13 cellular contexts compared by ENCODE assay signal in the genomic region with DNA sequence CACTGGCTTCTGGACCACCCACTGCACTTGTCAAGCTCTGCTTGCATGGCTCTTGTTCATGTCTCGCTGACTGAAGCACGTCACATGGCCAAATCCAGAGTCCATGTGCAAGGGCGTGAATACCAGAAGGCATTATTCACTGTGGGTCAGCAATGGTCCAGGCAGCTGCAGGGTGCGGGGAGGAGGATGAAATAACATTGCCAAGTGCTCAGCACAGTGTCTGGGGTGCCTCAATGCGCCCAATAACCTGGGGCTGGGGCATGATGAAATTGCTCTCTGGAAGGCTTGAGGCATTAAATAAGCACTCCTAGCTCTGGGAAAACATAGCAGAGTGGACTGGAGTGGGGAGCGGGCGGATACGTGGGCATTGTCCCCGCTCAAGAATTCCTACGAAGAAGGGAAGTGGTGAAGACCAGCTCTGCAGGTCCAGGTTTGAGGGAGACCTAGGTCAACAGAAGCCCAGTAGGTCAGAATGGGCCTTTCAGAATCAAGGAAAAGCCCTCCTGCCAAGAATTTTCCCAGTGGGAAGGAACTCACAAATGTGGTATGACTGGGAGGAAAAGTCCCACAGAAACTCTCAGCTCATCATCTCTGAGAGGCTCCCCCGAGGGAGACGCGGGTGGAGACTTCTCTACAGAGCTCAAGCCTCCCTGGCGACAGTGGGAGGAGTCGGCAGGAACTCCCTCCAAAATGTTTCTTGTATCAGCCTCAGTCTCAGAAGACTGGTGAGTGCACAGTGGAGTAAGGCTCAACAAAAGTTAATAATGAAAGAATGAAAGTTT. TPM values are rescaled to one million over a fixed set of nuclear protein-coding genes. Genes with fewer than 3 reads are reported as not detected.
DNase-seq lines count a peak whose midpoint lies in the region; ATAC-seq and TF ChIP-seq lines count a peak whose summit lies in the region.
"Had no signal": no experiment of that assay in that cellular context is flagged by ENCODE, and none has a peak within 500 bp of the region (broad histone marks: within the 10 kb centered on the region; RNA-seq: fewer than 3 reads in every experiment).

No MANE protein-coding gene starts in this region.

- H3K27ac ChIP-seq in ACC112 (ENCODE audit: low read depth, low read length) (peak overlapping the region; percentile 70), heart right ventricle (peak overlapping the region in 9 of 10 donors; percentile 43 to 89 (median 74))
- H3K27ac ChIP-seq: A549, hepatocyte had no signal

- no peaks in the 10 kb centered on the region for H3K9me3 ChIP-seq in heart right ventricle
- no peaks in the 10 kb centered on the region for H3K9me3 ChIP-seq in BE2C
- H3K9me3 ChIP-seq: A549 had no signal

- no peak overlapping the region for H2AFZ ChIP-seq in ACC112 (ENCODE audit: low read length, unreplicated experiment)
- H2AFZ ChIP-seq: hepatocyte had no signal

- peak; percentile 31 for DNase-seq in astrocyte of the spinal cord (ENCODE audit: low read depth, low spot score)
- DNase-seq in heart right ventricle = peak; percentile 68 to 71
- DNase-seq in posterior cingulate gyrus = peak in 7 of 10 donors; percentile 23 to 91 (median 47)
- no peak for DNase-seq in DMS114 treated with DMSO at 0.1 percent for 48 hours (lab: John Stamatoyannopoulos, UW; ENCODE audit: unreplicated experiment)
- DNase-seq in activated gamma-delta T cell treated with Interleukin-2 at 50 U/mL for 16 hours = no peak
- no peak for DNase-seq in BE2C
- DNase-seq: naive thymus-derived CD4-positive, alpha-beta T cell; NCI-H82; T-helper 1 cell had no signal

- H3K4me1 ChIP-seq in ACC112 (ENCODE audit: control insufficient read depth, insufficient read depth, low read length, unreplicated experiment) (peaks cover 34% of the 10 kb centered on the region), heart right ventricle (peaks cover 9 to 52% (median 45%) of the 10 kb centered on the region in 9 donors), BE2C (peaks cover 6% of the 10 kb centered on the region)
- H3K4me1 ChIP-seq: A549 had no signal

- no peaks in the 10 kb centered on the region for H3K36me3 ChIP-seq in ACC112 (ENCODE audit: insufficient read depth, low read length)
- H3K36me3 ChIP-seq in heart right ventricle = no peaks in the 10 kb centered on the region
- H3K36me3 ChIP-seq in BE2C = no peaks in the 10 kb centered on the region

- H3K27me3 ChIP-seq in ACC112 (ENCODE audit: insufficient read depth, low read length) = no peaks in the 10 kb centered on the region
- H3K27me3 ChIP-seq in heart right ventricle = no peaks in the 10 kb centered on the region
- no peaks in the 10 kb centered on the region for H3K27me3 ChIP-seq in BE2C
- H3K27me3 ChIP-seq: hepatocyte had no signal

- TF ChIP-seq CTCF in astrocyte of the spinal cord (IDR thresholded peaks at IDR 0.05; ENCODE audit: low read depth, low read length) (no peak), heart right ventricle (IDR thresholded peaks at IDR 0.05) (no peak), BE2C (IDR thresholded peaks at IDR 0.05; ENCODE audit: low read depth, low read length) (no peak)

- WGBS in heart right ventricle, 2 donors = 62 to 72% methylated on average over 15 of the region's 15 CpGs

- no peaks in the 10 kb centered on the region for H3K79me2 ChIP-seq in ACC112 (ENCODE audit: control insufficient read depth, insufficient read depth, low read length, unreplicated experiment)
- H3K79me2 ChIP-seq: hepatocyte had no signal

- intact Hi-C loops in heart right ventricle (cut with DNase I) (loop anchor here in 6 of 10 donors (1.0 to 10.0 kb wide), 5 partner anchors 45 to 88 kb away; partner anchors contain the start of gene C11orf96 (in 2 of the 6)), posterior cingulate gyrus (cut with DNase I) (loop anchor here (1.0 to 5.0 kb wide), 2 partner anchors 45 to 90 kb away; partner anchors contain the start of gene C11orf96)

- H3K4me3 ChIP-seq in ACC112 (ENCODE audit: low read depth, low read length) = peak overlapping the region; percentile 15; the same call in 1 of the 2 replicates
- no peak overlapping the region for H3K4me3 ChIP-seq in astrocyte of the spinal cord (ENCODE audit: low read depth, low read length)
- H3K4me3 ChIP-seq in heart right ventricle = no peak overlapping the region
- no peak overlapping the region for H3K4me3 ChIP-seq in BE2C (ENCODE audit: low read depth, low read length)
- H3K4me3 ChIP-seq: A549, hepatocyte had no signal

- in situ Hi-C loops in astrocyte of the spinal cord (cut with HindIII; ENCODE audit: low sequenced_read_pairs) = no loop called here

- ATAC-seq in heart right ventricle (peak; percentile 10 to 43 (median 30)), GM18858 (IDR thresholded peaks at IDR 0.05; ENCODE audit: unreplicated experiment) (no peak)
- ATAC-seq: A549; naive thymus-derived CD4-positive, alpha-beta T cell had no signal

RNA-seq across cellular contexts. Expression of gene ACCSL, which starts 15.3 kb away (rescaled TPM):
- not detected for total RNA-seq in heart right ventricle
- polyA plus RNA-seq in heart right ventricle = not detected
- polyA plus RNA-seq in BE2C (2012; ENCODE audit: insufficient read depth, insufficient read length, low read depth) = not detected
- total RNA-seq: hepatocyte; naive thymus-derived CD4-positive, alpha-beta T cell had no signal
- polyA plus RNA-seq: A549; hepatocyte; naive thymus-derived CD4-positive, alpha-beta T cell had no signal

RNA-seq across cellular contexts. Expression of gene ACCS, which starts 33.6 kb away (rescaled TPM):
- total RNA-seq in heart right ventricle = 10 to 100 TPM in 2 of 10 donors, 1 to 10 TPM in 8; 5.5 to 19.6 (median 8.2) TPM
- polyA plus RNA-seq in heart right ventricle = 10 to 100 TPM in 1 of 2 donors, 1 to 10 TPM in 1; 2.6 to 32.7 TPM
- polyA plus RNA-seq in BE2C (2012; ENCODE audit: insufficient read depth, insufficient read length, low read depth) = not detected

Comparison
In these comparisons a context has a peak if more than half of its experiments do, and no peak if none do; other contexts are left out.
1. DNase-seq: peak in astrocyte of the spinal cord (single experiment), heart right ventricle (2 of 2) and posterior cingulate gyrus (7 of 10); none in DMS114 treated with DMSO at 0.1 percent for 48 hours (single experiment), activated gamma-delta T cell treated with Interleukin-2 at 50 U/mL for 16 hours (single experiment) and BE2C (single experiment).